1 cellular context compared by ENCODE assay signal in genomic region chr15:81095690-81096365, GRCh38.
A peak's percentile ranks its signal among the peaks of the same experiment; 100 is the strongest.
TF ChIP-seq lines count a peak whose summit lies in the region.

No MANE protein-coding gene starts in this region.

TF ChIP-seq in K562, 482 proteins besides CTCF, POLR2A, EP300 and RAD21 (continued from another document and continues in another):
- no peak for TF ChIP-seq E2F1 (CRISPR knock-in tag; IDR thresholded peaks at IDR 0.05)
- TF ChIP-seq POLR2B (IDR thresholded peaks at IDR 0.05; ENCODE audit: low read depth, partially characterized antibody) = no peak
- peak; percentile 54 for TF ChIP-seq CREB1 (IDR thresholded peaks at IDR 0.05)
- no peak for TF ChIP-seq CREB1 (CRISPR knock-in tag; IDR thresholded peaks at IDR 0.05)
- TF ChIP-seq TAL1 (IDR thresholded peaks at IDR 0.05) = peak; percentile 78
- peak; percentile 20; the same call in 1 of the 2 replicates for TF ChIP-seq DMBX1 (CRISPR knock-in tag; IDR thresholded peaks at IDR 0.05; ENCODE audit: borderline replicate concordance)
- TF ChIP-seq, protein P1, sequence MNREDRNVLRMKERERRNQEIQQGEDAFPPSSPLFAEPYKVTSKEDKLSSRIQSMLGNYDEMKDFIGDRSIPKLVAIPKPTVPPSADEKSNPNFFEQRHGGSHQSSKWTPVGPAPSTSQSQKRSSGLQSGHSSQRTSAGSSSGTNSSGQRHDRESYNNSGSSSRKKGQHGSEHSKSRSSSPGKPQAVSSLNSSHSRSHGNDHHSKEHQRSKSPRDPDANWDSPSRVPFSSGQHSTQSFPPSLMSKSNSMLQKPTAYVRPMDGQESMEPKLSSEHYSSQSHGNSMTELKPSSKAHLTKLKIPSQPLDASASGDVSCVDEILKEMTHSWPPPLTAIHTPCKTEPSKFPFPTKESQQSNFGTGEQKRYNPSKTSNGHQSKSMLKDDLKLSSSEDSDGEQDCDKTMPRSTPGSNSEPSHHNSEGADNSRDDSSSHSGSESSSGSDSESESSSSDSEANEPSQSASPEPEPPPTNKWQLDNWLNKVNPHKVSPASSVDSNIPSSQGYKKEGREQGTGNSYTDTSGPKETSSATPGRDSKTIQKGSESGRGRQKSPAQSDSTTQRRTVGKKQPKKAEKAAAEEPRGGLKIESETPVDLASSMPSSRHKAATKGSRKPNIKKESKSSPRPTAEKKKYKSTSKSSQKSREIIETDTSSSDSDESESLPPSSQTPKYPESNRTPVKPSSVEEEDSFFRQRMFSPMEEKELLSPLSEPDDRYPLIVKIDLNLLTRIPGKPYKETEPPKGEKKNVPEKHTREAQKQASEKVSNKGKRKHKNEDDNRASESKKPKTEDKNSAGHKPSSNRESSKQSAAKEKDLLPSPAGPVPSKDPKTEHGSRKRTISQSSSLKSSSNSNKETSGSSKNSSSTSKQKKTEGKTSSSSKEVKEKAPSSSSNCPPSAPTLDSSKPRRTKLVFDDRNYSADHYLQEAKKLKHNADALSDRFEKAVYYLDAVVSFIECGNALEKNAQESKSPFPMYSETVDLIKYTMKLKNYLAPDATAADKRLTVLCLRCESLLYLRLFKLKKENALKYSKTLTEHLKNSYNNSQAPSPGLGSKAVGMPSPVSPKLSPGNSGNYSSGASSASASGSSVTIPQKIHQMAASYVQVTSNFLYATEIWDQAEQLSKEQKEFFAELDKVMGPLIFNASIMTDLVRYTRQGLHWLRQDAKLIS (CRISPR knock-in tag; IDR thresholded peaks at IDR 0.05) = no peak
- TF ChIP-seq CHD2 (IDR thresholded peaks at IDR 0.05; ENCODE audit: low read depth, low read length) = no peak
- peak; percentile 68 for TF ChIP-seq HDAC3 (IDR thresholded peaks at IDR 0.05; ENCODE audit: borderline replicate concordance, partially characterized antibody)
- TF ChIP-seq, protein P2, sequence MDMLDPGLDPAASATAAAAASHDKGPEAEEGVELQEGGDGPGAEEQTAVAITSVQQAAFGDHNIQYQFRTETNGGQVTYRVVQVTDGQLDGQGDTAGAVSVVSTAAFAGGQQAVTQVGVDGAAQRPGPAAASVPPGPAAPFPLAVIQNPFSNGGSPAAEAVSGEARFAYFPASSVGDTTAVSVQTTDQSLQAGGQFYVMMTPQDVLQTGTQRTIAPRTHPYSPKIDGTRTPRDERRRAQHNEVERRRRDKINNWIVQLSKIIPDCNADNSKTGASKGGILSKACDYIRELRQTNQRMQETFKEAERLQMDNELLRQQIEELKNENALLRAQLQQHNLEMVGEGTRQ (CRISPR knock-in tag; IDR thresholded peaks at IDR 0.05) = no peak
- TF ChIP-seq, protein P3, sequence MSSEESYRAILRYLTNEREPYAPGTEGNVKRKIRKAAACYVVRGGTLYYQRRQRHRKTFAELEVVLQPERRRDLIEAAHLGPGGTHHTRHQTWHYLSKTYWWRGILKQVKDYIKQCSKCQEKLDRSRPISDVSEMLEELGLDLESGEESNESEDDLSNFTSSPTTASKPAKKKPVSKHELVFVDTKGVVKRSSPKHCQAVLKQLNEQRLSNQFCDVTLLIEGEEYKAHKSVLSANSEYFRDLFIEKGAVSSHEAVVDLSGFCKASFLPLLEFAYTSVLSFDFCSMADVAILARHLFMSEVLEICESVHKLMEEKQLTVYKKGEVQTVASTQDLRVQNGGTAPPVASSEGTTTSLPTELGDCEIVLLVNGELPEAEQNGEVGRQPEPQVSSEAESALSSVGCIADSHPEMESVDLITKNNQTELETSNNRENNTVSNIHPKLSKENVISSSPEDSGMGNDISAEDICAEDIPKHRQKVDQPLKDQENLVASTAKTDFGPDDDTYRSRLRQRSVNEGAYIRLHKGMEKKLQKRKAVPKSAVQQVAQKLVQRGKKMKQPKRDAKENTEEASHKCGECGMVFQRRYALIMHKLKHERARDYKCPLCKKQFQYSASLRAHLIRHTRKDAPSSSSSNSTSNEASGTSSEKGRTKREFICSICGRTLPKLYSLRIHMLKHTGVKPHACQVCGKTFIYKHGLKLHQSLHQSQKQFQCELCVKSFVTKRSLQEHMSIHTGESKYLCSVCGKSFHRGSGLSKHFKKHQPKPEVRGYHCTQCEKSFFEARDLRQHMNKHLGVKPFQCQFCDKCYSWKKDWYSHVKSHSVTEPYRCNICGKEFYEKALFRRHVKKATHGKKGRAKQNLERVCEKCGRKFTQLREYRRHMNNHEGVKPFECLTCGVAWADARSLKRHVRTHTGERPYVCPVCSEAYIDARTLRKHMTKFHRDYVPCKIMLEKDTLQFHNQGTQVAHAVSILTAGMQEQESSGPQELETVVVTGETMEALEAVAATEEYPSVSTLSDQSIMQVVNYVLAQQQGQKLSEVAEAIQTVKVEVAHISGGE (CRISPR knock-in tag; IDR thresholded peaks at IDR 0.05) = no peak
- 0 out of 2 replicates have a peak, but pooled peaks have one; percentile 19 for TF ChIP-seq MTA3 (IDR thresholded peaks at IDR 0.05; ENCODE audit: borderline replicate concordance)
- no peak for TF ChIP-seq ETS2 (tag; IDR thresholded peaks at IDR 0.05; ENCODE audit: borderline replicate concordance, poor library complexity, severe bottlenecking)
- TF ChIP-seq UBTF (IDR thresholded peaks at IDR 0.05; ENCODE audit: borderline replicate concordance in 1 of 2, low read depth in 2 of 2, low read length in 2 of 2) = no peak
- no peak for TF ChIP-seq MBD1 (CRISPR knock-in tag; IDR thresholded peaks at IDR 0.05)
- TF ChIP-seq CREM (IDR thresholded peaks at IDR 0.05; ENCODE audit: low read depth) = peak; percentile 72
- TF ChIP-seq MTA2 (IDR thresholded peaks at IDR 0.05; ENCODE audit: low read depth) = peak; percentile 65
- no peak for TF ChIP-seq ZNF699 (CRISPR knock-in tag; IDR thresholded peaks at IDR 0.05; ENCODE audit: insufficient replicate concordance)
- TF ChIP-seq CBX3 (IDR thresholded peaks at IDR 0.05; ENCODE audit: borderline replicate concordance in 1 of 2, low read length in 2 of 2) = no peak
- peak; percentile 79 for TF ChIP-seq KLF16 (IDR thresholded peaks at IDR 0.05)
- TF ChIP-seq ETV5 (CRISPR knock-in tag; IDR thresholded peaks at IDR 0.05; ENCODE audit: low read depth) = peak; percentile 73
- TF ChIP-seq ZNF77 (CRISPR knock-in tag; IDR thresholded peaks at IDR 0.05) = no peak
- peak; percentile 41; the same call in 1 of the 2 replicates for TF ChIP-seq JUND (IDR thresholded peaks at IDR 0.05; ENCODE audit: borderline replicate concordance, low read depth, low read length)
- no peak for TF ChIP-seq JUND (tag; IDR thresholded peaks at IDR 0.05; ENCODE audit: borderline replicate concordance, low read depth, low read length)
- peak; percentile 63 for TF ChIP-seq RNF2 (IDR thresholded peaks at IDR 0.05)
- TF ChIP-seq ZNF316 (IDR thresholded peaks at IDR 0.05) = 0 out of 2 replicates have a peak, but pooled peaks have one; percentile 2
- TF ChIP-seq PML (IDR thresholded peaks at IDR 0.05; ENCODE audit: low read length) = 0 out of 2 replicates have a peak, but pooled peaks have one; percentile 45
- 0 out of 2 replicates have a peak, but pooled peaks have one; percentile 22 for TF ChIP-seq THRB (CRISPR knock-in tag; conservative IDR thresholded peaks at IDR 0.05)
- peak; percentile 37; the same call in 1 of the 2 replicates for TF ChIP-seq SOX6 (IDR thresholded peaks at IDR 0.05)
- TF ChIP-seq, protein P4, sequence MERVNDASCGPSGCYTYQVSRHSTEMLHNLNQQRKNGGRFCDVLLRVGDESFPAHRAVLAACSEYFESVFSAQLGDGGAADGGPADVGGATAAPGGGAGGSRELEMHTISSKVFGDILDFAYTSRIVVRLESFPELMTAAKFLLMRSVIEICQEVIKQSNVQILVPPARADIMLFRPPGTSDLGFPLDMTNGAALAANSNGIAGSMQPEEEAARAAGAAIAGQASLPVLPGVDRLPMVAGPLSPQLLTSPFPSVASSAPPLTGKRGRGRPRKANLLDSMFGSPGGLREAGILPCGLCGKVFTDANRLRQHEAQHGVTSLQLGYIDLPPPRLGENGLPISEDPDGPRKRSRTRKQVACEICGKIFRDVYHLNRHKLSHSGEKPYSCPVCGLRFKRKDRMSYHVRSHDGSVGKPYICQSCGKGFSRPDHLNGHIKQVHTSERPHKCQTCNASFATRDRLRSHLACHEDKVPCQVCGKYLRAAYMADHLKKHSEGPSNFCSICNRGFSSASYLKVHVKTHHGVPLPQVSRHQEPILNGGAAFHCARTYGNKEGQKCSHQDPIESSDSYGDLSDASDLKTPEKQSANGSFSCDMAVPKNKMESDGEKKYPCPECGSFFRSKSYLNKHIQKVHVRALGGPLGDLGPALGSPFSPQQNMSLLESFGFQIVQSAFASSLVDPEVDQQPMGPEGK (CRISPR knock-in tag; IDR thresholded peaks at IDR 0.05; ENCODE audit: borderline replicate concordance) = no peak
- TF ChIP-seq CC2D1A (IDR thresholded peaks at IDR 0.05) = peak; percentile 43; the same call in 1 of the 2 replicates
- TF ChIP-seq STAT5A (IDR thresholded peaks at IDR 0.05; ENCODE audit: borderline replicate concordance, low read length) = peak; percentile 42; the same call in 1 of the 2 replicates
- TF ChIP-seq GABPA (tag; conservative IDR thresholded peaks at IDR 0.05; ENCODE audit: low read depth) = 0 out of 2 replicates have a peak, but pooled peaks have one; percentile 15
- peak; percentile 88 for TF ChIP-seq TCF3 (CRISPR knock-in tag; IDR thresholded peaks at IDR 0.05)
- TF ChIP-seq TBL1XR1 (IDR thresholded peaks at IDR 0.05; ENCODE audit: low read length in 2 of 2) = peak in 1 of 2 experiments; percentile 63; a peak in 2 of 4 replicates
- 0 out of 2 replicates have a peak, but pooled peaks have one; percentile 42 for TF ChIP-seq MEF2D (tag; conservative IDR thresholded peaks at IDR 0.05; ENCODE audit: low read depth)
- no peak for TF ChIP-seq ZNF24 (IDR thresholded peaks at IDR 0.05)
- no peak for TF ChIP-seq ZNF133 (CRISPR knock-in tag; IDR thresholded peaks at IDR 0.05)
- no peak for TF ChIP-seq RBM14 (IDR thresholded peaks at IDR 0.05; ENCODE audit: borderline replicate concordance, insufficient read depth, low read depth, low read length)
- TF ChIP-seq SMARCA4 (IDR thresholded peaks at IDR 0.05) = peak; percentile 69
- TF ChIP-seq GATAD2A (IDR thresholded peaks at IDR 0.05) = 0 out of 2 replicates have a peak, but pooled peaks have one; percentile 49
- TF ChIP-seq KLF6 (CRISPR knock-in tag; IDR thresholded peaks at IDR 0.05; ENCODE audit: borderline replicate concordance) = no peak
- TF ChIP-seq, protein P5, sequence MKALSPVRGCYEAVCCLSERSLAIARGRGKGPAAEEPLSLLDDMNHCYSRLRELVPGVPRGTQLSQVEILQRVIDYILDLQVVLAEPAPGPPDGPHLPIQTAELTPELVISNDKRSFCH (CRISPR knock-in tag; IDR thresholded peaks at IDR 0.05) = no peak
- TF ChIP-seq, protein P5 (tag; IDR thresholded peaks at IDR 0.05) = no peak
- no peak for TF ChIP-seq FOS (IDR thresholded peaks at IDR 0.05; ENCODE audit: extremely low read depth, insufficient read length)
- TF ChIP-seq KHSRP (IDR thresholded peaks at IDR 0.05) = no peak
- TF ChIP-seq NR2C2 (CRISPR knock-in tag; IDR thresholded peaks at IDR 0.05) = no peak
- peak; percentile 60 for TF ChIP-seq NR2C2 (tag; IDR thresholded peaks at IDR 0.05)
- TF ChIP-seq TEAD4 (IDR thresholded peaks at IDR 0.05; ENCODE audit: low read length) = peak; percentile 84
- no peak for TF ChIP-seq TEAD4 (CRISPR knock-in tag; IDR thresholded peaks at IDR 0.05; ENCODE audit: borderline replicate concordance)
- TF ChIP-seq ARNT (IDR thresholded peaks at IDR 0.05) = peak in 1 of 2 experiments; percentile 15; a peak in 1 of 4 replicates
